In the genomic region with DNA sequence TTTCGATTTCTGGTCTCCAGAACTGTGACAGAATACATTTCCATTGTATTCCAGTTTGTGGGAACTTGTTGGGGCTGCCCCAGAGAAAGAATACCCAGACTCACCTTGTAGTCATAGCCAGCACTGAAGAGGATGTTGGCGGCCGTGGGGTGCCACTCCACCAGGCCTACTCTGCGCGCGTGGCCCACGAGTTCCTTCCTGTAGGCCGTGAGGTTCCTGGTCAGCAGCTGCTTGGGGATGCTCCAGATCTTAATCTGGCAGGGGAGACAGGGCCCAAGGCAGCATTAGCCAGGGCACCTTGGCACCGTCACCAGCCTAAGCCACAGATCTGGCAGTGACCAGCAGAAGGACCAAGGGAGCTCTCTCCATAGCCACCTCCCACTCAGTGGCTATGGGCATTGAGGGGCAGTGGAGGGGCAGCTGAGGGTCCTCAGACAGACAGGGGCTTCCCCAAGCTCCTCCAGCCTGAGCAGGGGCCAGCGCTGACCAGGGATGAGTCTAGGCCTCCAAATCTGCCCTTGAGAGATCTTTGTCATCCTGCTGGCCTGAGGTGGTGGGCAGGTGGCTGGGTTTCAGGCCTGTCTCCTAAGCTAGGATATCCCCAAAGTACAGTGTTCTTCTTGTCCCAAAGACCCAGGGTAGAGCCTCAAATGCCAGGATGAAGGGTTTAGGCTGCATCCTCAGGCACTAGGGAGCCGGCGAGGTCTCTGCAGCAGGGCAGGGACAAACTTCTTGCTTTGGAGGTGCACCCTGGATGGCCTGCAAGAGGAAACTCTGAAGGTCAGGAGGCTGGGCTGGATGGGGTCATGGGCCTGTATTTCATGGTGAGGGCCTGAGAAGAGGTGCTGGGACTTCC, we compare ENCODE assay signal across 12 cellular contexts.
"Had no signal": no experiment of that assay in that cellular context is flagged by ENCODE, and none has a peak within 500 bp of the region (broad histone marks: within the 10 kb centered on the region; RNA-seq: fewer than 3 reads in every experiment).

No MANE protein-coding gene starts in this region.

- H3K4me1 ChIP-seq: right atrium auricular region, SJCRH30 had no signal

- H3K9me3 ChIP-seq: right atrium auricular region, SJCRH30 had no signal

- H3K27ac ChIP-seq: right atrium auricular region, SJCRH30, WERI-Rb-1 had no signal

- H3K4me3 ChIP-seq: right atrium auricular region, SJCRH30 had no signal

- H3K27me3 ChIP-seq: right atrium auricular region had no signal

- DNase-seq: activated CD4-positive, alpha-beta T cell treated with anti-CD3 and anti-CD28 coated beads for 48 hours; activated gamma-delta T cell treated with Interleukin-2 at 50 U/mL for 16 hours; activated T-cell treated with anti-CD3 and anti-CD28 coated beads, Interleukin-2, amount 50 U/mL, for 1 hour; cortex of kidney; erythroblast; kidney glomerular epithelial cell; midbrain; SJCRH30; small intestine; T-helper 9 cell; WERI-Rb-1 had no signal

- H3K36me3 ChIP-seq: right atrium auricular region, SJCRH30 had no signal
